1 cellular context compared by ENCODE assay signal in the genomic region with DNA sequence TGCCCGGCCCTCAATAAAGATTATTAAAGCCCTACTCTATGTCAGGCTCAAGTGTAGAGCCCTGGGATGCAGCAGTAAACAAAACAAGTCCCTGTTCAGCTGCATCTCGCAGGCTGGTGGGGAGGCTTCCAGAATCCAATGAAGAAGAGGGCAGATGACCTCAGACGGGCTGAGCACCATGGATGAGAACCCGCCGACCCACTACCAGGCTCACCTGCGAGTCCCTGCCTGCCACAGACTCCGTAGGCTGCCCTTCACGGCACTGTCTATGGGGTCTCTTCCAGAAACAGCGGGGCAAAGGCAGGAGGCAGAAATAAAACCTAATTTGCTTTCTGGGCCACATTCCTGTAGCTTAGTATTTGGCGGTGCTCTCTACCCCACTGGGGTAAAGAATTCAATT.
TF ChIP-seq lines count a peak whose summit lies in the region.

No MANE protein-coding gene starts in this region.

TF ChIP-seq in HepG2, 621 proteins besides CTCF, POLR2A, EP300 and RAD21:
- no peak for TF ChIP-seq TARDBP (CRISPR knock-in tag; IDR thresholded peaks at IDR 0.05)
- TF ChIP-seq, protein P1, sequence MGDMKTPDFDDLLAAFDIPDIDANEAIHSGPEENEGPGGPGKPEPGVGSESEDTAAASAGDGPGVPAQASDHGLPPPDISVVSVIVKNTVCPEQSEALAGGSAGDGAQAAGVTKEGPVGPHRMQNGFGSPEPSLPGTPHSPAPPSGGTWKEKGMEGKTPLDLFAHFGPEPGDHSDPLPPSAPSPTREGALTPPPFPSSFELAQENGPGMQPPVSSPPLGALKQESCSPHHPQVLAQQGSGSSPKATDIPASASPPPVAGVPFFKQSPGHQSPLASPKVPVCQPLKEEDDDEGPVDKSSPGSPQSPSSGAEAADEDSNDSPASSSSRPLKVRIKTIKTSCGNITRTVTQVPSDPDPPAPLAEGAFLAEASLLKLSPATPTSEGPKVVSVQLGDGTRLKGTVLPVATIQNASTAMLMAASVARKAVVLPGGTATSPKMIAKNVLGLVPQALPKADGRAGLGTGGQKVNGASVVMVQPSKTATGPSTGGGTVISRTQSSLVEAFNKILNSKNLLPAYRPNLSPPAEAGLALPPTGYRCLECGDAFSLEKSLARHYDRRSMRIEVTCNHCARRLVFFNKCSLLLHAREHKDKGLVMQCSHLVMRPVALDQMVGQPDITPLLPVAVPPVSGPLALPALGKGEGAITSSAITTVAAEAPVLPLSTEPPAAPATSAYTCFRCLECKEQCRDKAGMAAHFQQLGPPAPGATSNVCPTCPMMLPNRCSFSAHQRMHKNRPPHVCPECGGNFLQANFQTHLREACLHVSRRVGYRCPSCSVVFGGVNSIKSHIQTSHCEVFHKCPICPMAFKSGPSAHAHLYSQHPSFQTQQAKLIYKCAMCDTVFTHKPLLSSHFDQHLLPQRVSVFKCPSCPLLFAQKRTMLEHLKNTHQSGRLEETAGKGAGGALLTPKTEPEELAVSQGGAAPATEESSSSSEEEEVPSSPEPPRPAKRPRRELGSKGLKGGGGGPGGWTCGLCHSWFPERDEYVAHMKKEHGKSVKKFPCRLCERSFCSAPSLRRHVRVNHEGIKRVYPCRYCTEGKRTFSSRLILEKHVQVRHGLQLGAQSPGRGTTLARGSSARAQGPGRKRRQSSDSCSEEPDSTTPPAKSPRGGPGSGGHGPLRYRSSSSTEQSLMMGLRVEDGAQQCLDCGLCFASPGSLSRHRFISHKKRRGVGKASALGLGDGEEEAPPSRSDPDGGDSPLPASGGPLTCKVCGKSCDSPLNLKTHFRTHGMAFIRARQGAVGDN (CRISPR knock-in tag; IDR thresholded peaks at IDR 0.05), result peak; percentile 21; the same call in 1 of the 2 replicates
TF ChIP-seq in HepG2: peak in this region for 1.
